In genomic region chr12:99600388-99600787, GRCh38 we compare ENCODE assay signal across 9 cellular contexts.
DNase-seq lines count a peak whose midpoint lies in the region; ATAC-seq lines count a peak whose summit lies in the region.
"Had no signal": no experiment of that assay in that cellular context is flagged by ENCODE, and none has a peak within 500 bp of the region (broad histone marks: within the 10 kb centered on the region; RNA-seq: fewer than 3 reads in every experiment).

No MANE protein-coding gene starts in this region.

- ATAC-seq in GM18873 (IDR thresholded peaks at IDR 0.05; ENCODE audit: low FRiP score, unreplicated experiment) (peak; percentile 92), GM21825 (IDR thresholded peaks at IDR 0.05; ENCODE audit: unreplicated experiment) (peak; percentile 96), HG03558 (IDR thresholded peaks at IDR 0.05; ENCODE audit: extremely low read depth, unreplicated experiment) (peak; percentile 57)

- H3K36me3 ChIP-seq in HAP-1 (replicated peaks) = no peaks in the 10 kb centered on the region

- no peaks in the 10 kb centered on the region for H3K4me1 ChIP-seq in HAP-1

- peak; percentile 13 for DNase-seq in germinal center (ENCODE audit: low spot score)
- DNase-seq in HAP-1 (ENCODE audit: low spot score in 2 of 2) = no peak
- no peak for DNase-seq in activated CD8-positive, alpha-beta memory T cell treated with anti-CD3 and anti-CD28 coated beads for 24 hours
- no peak for DNase-seq in AML-193 (lab: John Stamatoyannopoulos, UW)
- no peak for DNase-seq in NCI-H2171 (lab: John Stamatoyannopoulos, UW)
- DNase-seq: NCI-H2107 had no signal

- H3K4me3 ChIP-seq in HAP-1 = no peak overlapping the region

- no peaks in the 10 kb centered on the region for H3K9me3 ChIP-seq in HAP-1

- in situ Hi-C loops in HAP-1 (cut with MboI; ENCODE audit: low sequenced_read_pairs) = loop anchor here (25.0 kb wide), 2 partner anchors 213 to 563 kb away; no protein-coding TSS in a partner anchor

- no peaks in the 10 kb centered on the region for H3K27me3 ChIP-seq in HAP-1 (ENCODE audit: low read depth)
